In the genomic region with DNA sequence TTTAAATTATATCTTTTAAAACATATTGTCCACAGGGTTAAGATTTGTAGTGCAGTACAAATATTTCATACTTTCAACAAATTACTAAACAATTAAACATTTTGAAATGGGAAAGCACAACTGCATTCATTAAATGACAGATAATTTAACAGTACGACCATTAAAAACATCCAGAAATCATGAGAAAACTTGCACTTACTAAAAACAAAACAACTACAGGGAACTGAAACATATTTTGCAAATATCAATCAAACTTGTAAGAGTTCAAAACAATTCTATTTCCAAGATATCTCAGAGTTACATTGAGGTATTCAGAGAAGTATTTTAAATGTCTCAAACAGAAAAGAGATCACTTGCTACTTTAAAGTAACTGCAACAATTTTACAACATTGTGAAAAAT, we compare ENCODE assay signal across 1 cellular context.
TF ChIP-seq lines count a peak whose summit lies in the region.

No MANE protein-coding gene starts in this region.

TF ChIP-seq in GM12878, 131 proteins besides CTCF, POLR2A, EP300 and RAD21 (continued from another document):
- TF ChIP-seq ZBTB11 (CRISPR knock-in tag; IDR thresholded peaks at IDR 0.05), result no peak
- TF ChIP-seq, protein P1, sequence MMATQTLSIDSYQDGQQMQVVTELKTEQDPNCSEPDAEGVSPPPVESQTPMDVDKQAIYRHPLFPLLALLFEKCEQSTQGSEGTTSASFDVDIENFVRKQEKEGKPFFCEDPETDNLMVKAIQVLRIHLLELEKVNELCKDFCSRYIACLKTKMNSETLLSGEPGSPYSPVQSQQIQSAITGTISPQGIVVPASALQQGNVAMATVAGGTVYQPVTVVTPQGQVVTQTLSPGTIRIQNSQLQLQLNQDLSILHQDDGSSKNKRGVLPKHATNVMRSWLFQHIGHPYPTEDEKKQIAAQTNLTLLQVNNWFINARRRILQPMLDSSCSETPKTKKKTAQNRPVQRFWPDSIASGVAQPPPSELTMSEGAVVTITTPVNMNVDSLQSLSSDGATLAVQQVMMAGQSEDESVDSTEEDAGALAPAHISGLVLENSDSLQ (IDR thresholded peaks at IDR 0.05), result peak; percentile 24; the same call in 1 of the 2 replicates
- peak; percentile 28 for TF ChIP-seq JUNB (IDR thresholded peaks at IDR 0.05)
- TF ChIP-seq DPF2 (IDR thresholded peaks at IDR 0.05), result peak; percentile 82
- 0 out of 2 replicates have a peak, but pooled peaks have one; percentile 46 for TF ChIP-seq BMI1 (IDR thresholded peaks at IDR 0.05; ENCODE audit: borderline replicate concordance)
- peak; percentile 57; the same call in 1 of the 2 replicates for TF ChIP-seq SPI1 (IDR thresholded peaks at IDR 0.05; ENCODE audit: borderline replicate concordance, insufficient read depth, low read depth, low read length)
- TF ChIP-seq SP1 (IDR thresholded peaks at IDR 0.05; ENCODE audit: low read depth, low read length), result no peak
